ENCODE assay signal across 23 cellular contexts in the genomic region with DNA sequence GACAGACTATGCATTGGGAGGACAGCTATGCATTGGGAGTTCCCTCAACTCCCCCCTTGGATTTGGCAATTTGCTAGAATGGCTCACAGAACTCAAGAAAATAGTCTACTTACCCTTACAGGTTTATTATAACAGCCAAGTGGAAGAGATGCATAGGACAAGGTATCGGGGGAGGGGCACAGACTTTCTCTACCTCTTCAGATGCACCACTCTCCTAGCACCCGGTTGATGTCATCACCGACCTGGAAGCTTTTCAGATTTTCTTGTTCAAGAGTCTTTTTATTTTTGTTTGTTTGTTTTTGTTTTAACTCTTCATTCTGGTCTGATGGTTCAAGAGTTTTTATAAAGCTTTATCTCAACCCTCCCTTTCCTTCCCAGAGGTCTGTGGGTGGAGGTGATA. TPM values are rescaled to one million over a fixed set of nuclear protein-coding genes. Genes with fewer than 3 reads are reported as not detected.
"Had no signal": no experiment of that assay in that cellular context is flagged by ENCODE, and none has a peak within 500 bp of the region (broad histone marks: within the 10 kb centered on the region; RNA-seq: fewer than 3 reads in every experiment).

No MANE protein-coding gene starts in this region.

- ATAC-seq: natural killer cell; sciatic nerve; stimulated activated effector memory CD8-positive, alpha-beta T cell treated with anti-CD3 and anti-CD28 coated beads, Interleukin-12 subunit alpha, Interleukin-12 subunit beta, amount 100 ng/mL, for 72 hours had no signal

- H3K9me3 ChIP-seq: left ventricle myocardium inferior, ovary, right atrium auricular region, suprapubic skin, thoracic aorta, tibial nerve, upper lobe of left lung, vagina had no signal

- H3K27me3 Mint-ChIP-seq: naive B cell; progenitor cell of endocrine pancreas; stimulated activated naive CD8-positive, alpha-beta T cell treated with anti-CD3 and anti-CD28 coated beads, Interleukin-15, Interleukin-2, amounts not matched to agents 100 ng/mL and 50 ng/mL, for 24 hours had no signal

- H3K27ac ChIP-seq: hepatocyte, left ventricle myocardium inferior, ovary, right atrium auricular region, skin epidermis, suprapubic skin, tibial nerve, upper lobe of left lung, vagina had no signal

- H3K27ac Mint-ChIP-seq: mesothelial cell of epicardium; naive B cell; natural killer cell; progenitor cell of endocrine pancreas; stimulated activated effector memory CD8-positive, alpha-beta T cell treated with anti-CD3 and anti-CD28 coated beads, Interleukin-12 subunit alpha, Interleukin-12 subunit beta, amount 100 ng/mL, for 72 hours; stimulated activated naive CD8-positive, alpha-beta T cell treated with anti-CD3 and anti-CD28 coated beads, Interleukin-15, Interleukin-2, amounts not matched to agents 100 ng/mL and 50 ng/mL, for 24 hours had no signal

- H3K4me3 Mint-ChIP-seq: mesothelial cell of epicardium; naive B cell; natural killer cell; stimulated activated effector memory CD8-positive, alpha-beta T cell treated with anti-CD3 and anti-CD28 coated beads, Interleukin-12 subunit alpha, Interleukin-12 subunit beta, amount 100 ng/mL, for 72 hours; stimulated activated naive CD8-positive, alpha-beta T cell treated with anti-CD3 and anti-CD28 coated beads, Interleukin-15, Interleukin-2, amounts not matched to agents 100 ng/mL and 50 ng/mL, for 24 hours had no signal

- H3K4me3 ChIP-seq: hepatocyte, left ventricle myocardium inferior, lung, ovary, right atrium auricular region, skin epidermis, suprapubic skin, thoracic aorta, tibial nerve, upper lobe of left lung, vagina had no signal

- H3K27me3 ChIP-seq: hepatocyte, ovary, right atrium auricular region, suprapubic skin, tibial nerve, upper lobe of left lung, vagina had no signal

- H3K4me1 Mint-ChIP-seq: naive B cell; natural killer cell; stimulated activated effector memory CD8-positive, alpha-beta T cell treated with anti-CD3 and anti-CD28 coated beads, Interleukin-12 subunit alpha, Interleukin-12 subunit beta, amount 100 ng/mL, for 72 hours had no signal

- DNase-seq: islet precursor cell; left ventricle myocardium inferior; naive B cell; natural killer cell; ovary; stimulated activated CD4-positive, alpha-beta T cell treated with anti-CD3 and anti-CD28 coated beads, Interleukin-12 subunit alpha, Interleukin-12 subunit beta, amount 100 ng/mL, for 4 hours; stimulated activated CD4-positive, alpha-beta T cell treated with anti-CD3 and anti-CD28 coated beads, Interleukin-4, amount 100 ng/mL, for 24 hours; stimulated activated naive CD4-positive, alpha-beta T cell; upper lobe of left lung had no signal

- H3K36me3 ChIP-seq: left ventricle myocardium inferior, ovary, right atrium auricular region, suprapubic skin, thoracic aorta, upper lobe of left lung, vagina had no signal

- H3K36me3 Mint-ChIP-seq: mesothelial cell of epicardium; naive B cell; natural killer cell; stimulated activated effector memory CD8-positive, alpha-beta T cell treated with anti-CD3 and anti-CD28 coated beads, Interleukin-12 subunit alpha, Interleukin-12 subunit beta, amount 100 ng/mL, for 72 hours had no signal

- H3K4me1 ChIP-seq: left ventricle myocardium inferior, right atrium auricular region, suprapubic skin, upper lobe of left lung had no signal

RNA-seq across cellular contexts. Expression of a gene that starts 20.7 kb away (rescaled TPM):
- total RNA-seq: mononuclear cell, natural killer cell had no signal
